In the genomic region with DNA sequence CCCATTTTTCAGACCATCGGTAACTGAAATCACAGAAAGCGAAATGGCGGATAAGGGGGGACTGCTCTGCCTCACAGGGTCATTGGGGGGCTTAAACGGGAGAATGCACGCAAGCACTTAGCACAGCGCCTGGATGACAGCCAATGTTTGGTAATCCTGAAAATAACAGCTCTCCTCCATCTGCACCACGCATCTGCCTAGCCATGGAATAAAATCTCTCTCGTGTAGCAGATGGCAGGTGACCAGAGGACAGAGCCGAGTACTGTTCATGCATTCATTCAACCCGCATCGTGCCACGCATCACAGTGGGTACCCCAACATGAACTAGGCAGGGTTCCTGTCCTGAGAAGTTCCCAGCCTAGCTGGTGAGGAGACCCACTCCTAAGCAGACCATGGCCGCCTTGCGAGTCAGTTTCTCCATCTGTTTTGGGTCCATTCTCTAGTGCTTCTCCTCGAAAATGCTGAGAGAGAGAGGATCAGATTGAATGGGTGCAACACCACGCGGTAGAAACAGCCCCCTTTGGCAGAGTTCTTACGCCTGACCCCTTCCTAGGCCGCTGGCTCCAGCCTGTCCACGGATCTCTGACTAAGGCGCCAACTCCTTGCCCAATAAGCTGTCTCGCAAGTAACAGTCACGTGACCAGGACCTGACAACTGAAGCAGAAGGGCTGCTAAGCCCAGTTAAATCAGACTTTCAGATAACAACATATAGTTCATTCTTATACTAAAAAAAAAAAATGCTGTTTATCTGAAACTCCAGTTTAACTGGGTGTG, we compare ENCODE assay signal across 12 cellular contexts. TPM values are rescaled to one million over a fixed set of nuclear protein-coding genes. Genes with fewer than 3 reads are reported as not detected.
A peak's percentile ranks its signal among the peaks of the same experiment; 100 is the strongest.
DNase-seq lines count a peak whose midpoint lies in the region; ATAC-seq and TF ChIP-seq lines count a peak whose summit lies in the region.
"Had no signal": no experiment of that assay in that cellular context is flagged by ENCODE, and none has a peak within 500 bp of the region (broad histone marks: within the 10 kb centered on the region; RNA-seq: fewer than 3 reads in every experiment).

No MANE protein-coding gene starts in this region.

- ATAC-seq in GM21390 (IDR thresholded peaks at IDR 0.05; ENCODE audit: unreplicated experiment), result no peak
- ATAC-seq in activated CD4-positive, alpha-beta T cell treated with anti-CD3 and anti-CD28 coated beads for 36 hours, result no peak

- H3K4me3 Mint-ChIP-seq in activated CD4-positive, alpha-beta T cell treated with anti-CD3 and anti-CD28 coated beads for 36 hours, result no peak overlapping the region

- CTCF ChIA-PET in activated CD4-positive, alpha-beta T cell treated with anti-CD3 and anti-CD28 coated beads for 36 hours (lab: Charles Lee), result no interaction called here

- no peak overlapping the region for H3K9ac ChIP-seq in muscle layer of colon (ENCODE audit: low read length)
- H3K9ac ChIP-seq: BLaER1 treated with 17β-estradiol and CSF1 and Interleukin-3, amounts not matched to agents 10 nM and 100 nM had no signal

- peaks cover 3% of the 10 kb centered on the region for H3K36me3 Mint-ChIP-seq in activated CD4-positive, alpha-beta T cell treated with anti-CD3 and anti-CD28 coated beads for 36 hours (ENCODE audit: low read depth)

- H3K9me3 Mint-ChIP-seq in activated CD4-positive, alpha-beta T cell treated with anti-CD3 and anti-CD28 coated beads for 36 hours (ENCODE audit: low read depth), result peaks cover 9% of the 10 kb centered on the region

- POLR2A ChIA-PET in activated CD4-positive, alpha-beta T cell treated with anti-CD3 and anti-CD28 coated beads for 36 hours (lab: Charles Lee), result no interaction called here

- WGBS in esophagus, 2 donors, result 68 to 71% methylated on average over 23 of the region's 23 CpGs

- no peak overlapping the region for H3K4me3 ChIP-seq in AG10803 (ENCODE audit: low read length)
- no peak overlapping the region for H3K4me3 ChIP-seq in esophagus (ENCODE audit: low read depth in 1 of 2, low read length in 2 of 2)
- H3K4me3 ChIP-seq in muscle layer of colon (ENCODE audit: low read depth in 1 of 2, low read length in 2 of 2), result no peak overlapping the region
- H3K4me3 ChIP-seq: BLaER1 treated with 17β-estradiol and CSF1 and Interleukin-3, amounts not matched to agents 10 nM and 100 nM had no signal

- TF ChIP-seq CTCF in AG10803 (conservative IDR thresholded peaks at IDR 0.05; ENCODE audit: low read length), result no peak

- no peaks in the 10 kb centered on the region for H3K9me3 ChIP-seq in esophagus (ENCODE audit: control insufficient read depth in 2 of 2, insufficient read depth in 1 of 2, low read depth in 1 of 2, low read length in 1 of 2)
- no peaks in the 10 kb centered on the region for H3K9me3 ChIP-seq in muscle layer of colon (ENCODE audit: low read length)

- H3K27ac ChIP-seq in esophagus (ENCODE audit: low read depth in 2 of 2, low read length in 1 of 2), result peak overlapping the region; percentile 7 to 41
- H3K27ac ChIP-seq in muscle layer of colon (ENCODE audit: low read depth, low read length), result peak overlapping the region; percentile 55
- H3K27ac ChIP-seq: BLaER1 treated with 17β-estradiol and CSF1 and Interleukin-3, amounts not matched to agents 10 nM and 100 nM had no signal

- intact Hi-C loops in activated CD4-positive, alpha-beta T cell treated with anti-CD3 and anti-CD28 coated beads for 36 hours (cut with DNase I, micrococcal nuclease), result no loop called here

- peaks cover 0 to 4% of the 10 kb centered on the region in 2 donors for H3K4me1 ChIP-seq in esophagus (ENCODE audit: control insufficient read depth in 2 of 2, insufficient read depth in 2 of 2, low read length in 1 of 2)
- peaks cover 52% of the 10 kb centered on the region for H3K4me1 ChIP-seq in muscle layer of colon (ENCODE audit: insufficient read depth, low read length)
- H3K4me1 ChIP-seq: BLaER1 treated with 17β-estradiol and CSF1 and Interleukin-3, amounts not matched to agents 10 nM and 100 nM had no signal

- DNase-seq in AG10803 (ENCODE audit: low read depth), result peak; percentile 50
- peak; percentile 93 for DNase-seq in NCI-H524 treated with DMSO at 0.1 percent for 48 hours (lab: John Stamatoyannopoulos, UW)
- no peak for DNase-seq in NCI-H128 (lab: John Stamatoyannopoulos, UW; ENCODE audit: unreplicated experiment)
- no peak for DNase-seq in stimulated activated CD4-positive, alpha-beta T cell treated with anti-CD3 and anti-CD28 coated beads, Interleukin-2, amount 100 ng/mL, for 24 hours
- DNase-seq in activated CD4-positive, alpha-beta T cell treated with anti-CD3 and anti-CD28 coated beads for 36 hours, result no peak
- DNase-seq: GOT3; stimulated activated CD4-positive, alpha-beta T cell treated with anti-CD3 and anti-CD28 coated beads, Interleukin-1b, Interleukin-23, amount 100 ng/mL, for 48 hours had no signal

- no peaks in the 10 kb centered on the region for H3K27me3 Mint-ChIP-seq in activated CD4-positive, alpha-beta T cell treated with anti-CD3 and anti-CD28 coated beads for 36 hours

- H3K36me3 ChIP-seq in esophagus (ENCODE audit: control insufficient read depth in 2 of 2, insufficient read depth in 2 of 2, low read length in 1 of 2), result no peaks in the 10 kb centered on the region
- no peaks in the 10 kb centered on the region for H3K36me3 ChIP-seq in muscle layer of colon (ENCODE audit: insufficient read depth, low read length)

- no peaks in the 10 kb centered on the region for H3K4me1 Mint-ChIP-seq in activated CD4-positive, alpha-beta T cell treated with anti-CD3 and anti-CD28 coated beads for 36 hours

- H3K27me3 ChIP-seq in esophagus (ENCODE audit: control insufficient read depth in 1 of 2, insufficient read depth in 2 of 2, low read length in 2 of 2) (no peaks in the 10 kb centered on the region), muscle layer of colon (ENCODE audit: control insufficient read depth in 1 of 2, insufficient read depth in 2 of 2, low read length in 2 of 2) (no peaks in the 10 kb centered on the region)
- H3K27me3 ChIP-seq: BLaER1 treated with 17β-estradiol and CSF1 and Interleukin-3, amounts not matched to agents 10 nM and 100 nM had no signal

- no peak overlapping the region for H3K27ac Mint-ChIP-seq in activated CD4-positive, alpha-beta T cell treated with anti-CD3 and anti-CD28 coated beads for 36 hours

RNA-seq across cellular contexts. Expression of gene SLC1A7, which starts 7.3 kb away (rescaled TPM):
- polyA plus RNA-seq in esophagus, result under 1 TPM; 0.05 to 0.10 TPM
- total RNA-seq in activated CD4-positive, alpha-beta T cell treated with anti-CD3 and anti-CD28 coated beads for 36 hours, result not detected
- total RNA-seq: lung microvascular endothelial cell had no signal

Comparison
In these comparisons a context has a peak if more than half of its experiments do, and no peak if none do; other contexts are left out.
1. DNase-seq: peak in AG10803 (single experiment) and NCI-H524 treated with DMSO at 0.1 percent for 48 hours (single experiment); none in NCI-H128 (single experiment), stimulated activated CD4-positive, alpha-beta T cell treated with anti-CD3 and anti-CD28 coated beads, Interleukin-2, amount 100 ng/mL, for 24 hours (0 of 2) and activated CD4-positive, alpha-beta T cell treated with anti-CD3 and anti-CD28 coated beads for 36 hours (single experiment).